In genomic region chr3:18444597-18445420, GRCh38 we compare ENCODE assay signal across 9 cellular contexts. TPM values are rescaled to one million over a fixed set of nuclear protein-coding genes. Genes with fewer than 3 reads are reported as not detected.
DNase-seq lines count a peak whose midpoint lies in the region; ATAC-seq, FAIRE-seq and TF ChIP-seq lines count a peak whose summit lies in the region.
"Had no signal": no experiment of that assay in that cellular context is flagged by ENCODE, and none has a peak within 500 bp of the region (broad histone marks: within the 10 kb centered on the region; RNA-seq: fewer than 3 reads in every experiment).

No MANE protein-coding gene starts in this region.

- peak; percentile 69 for DNase-seq in Daoy (ENCODE audit: low read depth)
- peak; percentile 53 for DNase-seq in T-helper 22 cell (ENCODE audit: low read depth)
- no peak for DNase-seq in GM12878 (ENCODE audit: low read depth, low spot score)
- peak; percentile 91 for DNase-seq in iPS-NIHi11 (ENCODE audit: low spot score)
- peak; percentile 52 to 57 for DNase-seq in stimulated activated CD4-positive, alpha-beta T cell treated with anti-CD3 and anti-CD28 coated beads, Interleukin-12 subunit alpha, Interleukin-12 subunit beta, amount 100 ng/mL, for 24 hours (ENCODE audit: low read depth in 2 of 2)
- DNase-seq in 8988T: no peak

- no peaks in the 10 kb centered on the region; the same call in 2 of the 3 replicates for H3K9me3 ChIP-seq in GM12878 (replicated peaks; ENCODE audit: control insufficient read depth, insufficient read depth, low read length)

- WGBS in GM12878 (ENCODE audit: insufficient coverage, insufficient replicate concordance, low lambda C conversion rate, missing lambda C conversion rate): 6% methylated on average over 45 of the region's 116 CpGs

- H3K36me3 ChIP-seq in KMS-11 (ENCODE audit: insufficient read depth) (no peaks in the 10 kb centered on the region), GM12878 (ENCODE audit: control insufficient read depth in 2 of 2, insufficient read depth in 2 of 2, low read length in 1 of 2) (no peaks in the 10 kb centered on the region)

- RAD21 ChIA-PET in GM12878 (lab: Charles Lee; ENCODE audit: unreplicated experiment): no interaction called here

- TF ChIP-seq CTCF in KMS-11 (conservative IDR thresholded peaks at IDR 0.05; ENCODE audit: low read depth, low read length): no peak
- TF ChIP-seq CTCF in GM12878 (IDR thresholded peaks at IDR 0.05 in 2 of 3, conservative IDR thresholded peaks at IDR 0.05 in 1 of 3; ENCODE audit: control insufficient read depth in 2 of 3, extremely low read depth in 1 of 3, insufficient read depth in 1 of 3, low read depth in 3 of 3, low read length in 3 of 3): peak in 2 of 3 experiments; percentile 9 to 18; a peak in 2 of 6 replicates

- peak; percentile 91 for ATAC-seq in GM21529 (IDR thresholded peaks at IDR 0.05; ENCODE audit: unreplicated experiment)
- ATAC-seq in GM12878: peak; percentile 85

- no peak for FAIRE-seq in GM12878 (lab: Jason Lieb, UNC)
- FAIRE-seq: islet of Langerhans had no signal

- no peak for TF ChIP-seq RAD21 in GM12878 (IDR thresholded peaks at IDR 0.05; ENCODE audit: insufficient read depth, low read depth, low read length)

- H3K4me3 ChIP-seq in KMS-11 (IDR thresholded peaks at IDR 0.05; ENCODE audit: insufficient read depth, low read depth, low read length) (no peak overlapping the region), GM12878 (no peak overlapping the region)

- H3K27ac ChIP-seq in KMS-11 (no peak overlapping the region), GM12878 (ENCODE audit: control insufficient read depth, insufficient read depth) (no peak overlapping the region)

- no TSS peak for BruUV-seq in GM12878 (replicated peaks; lab: Mats Ljungman, UMichigan)

- H3K4me2 ChIP-seq in KMS-11 (peak overlapping the region; percentile 42; the same call in 1 of the 2 replicates), GM12878 (ENCODE audit: control insufficient read depth, insufficient read depth) (peak overlapping the region; percentile 33; the same call in 1 of the 2 replicates)

- POLR2A ChIA-PET in GM12878 (lab: Charles Lee): no interaction called here

- CTCF ChIA-PET in GM12878 (lab: Yijun Ruan, JAX): no interaction called here

- peak overlapping the region; percentile 78 for H2AFZ ChIP-seq in KMS-11 (ENCODE audit: low read depth)
- no peak overlapping the region for H2AFZ ChIP-seq in GM12878 (ENCODE audit: control insufficient read depth, low read depth, low read length)

- in situ Hi-C loops in GM12878 (cut with MboI): no loop called here

- no peaks in the 10 kb centered on the region for H3K4me1 ChIP-seq in KMS-11 (ENCODE audit: low read depth, poor library complexity, severe bottlenecking)
- H3K4me1 ChIP-seq in GM12878 (ENCODE audit: control insufficient read depth, insufficient read depth, low read length): no peaks in the 10 kb centered on the region

- H3K27me3 ChIP-seq in KMS-11 (ENCODE audit: insufficient read depth, low read depth): no peaks in the 10 kb centered on the region
- H3K27me3 ChIP-seq in GM12878 (replicated peaks in 1 of 2; ENCODE audit: control insufficient read depth in 2 of 2, insufficient read depth in 2 of 2, low read length in 1 of 2): peaks cover 13 to 25% of the 10 kb centered on the region in 2 experiments

- no peak for TF ChIP-seq POLR2A in GM12878 (IDR thresholded peaks at IDR 0.05; ENCODE audit: low read depth, low read length)

- no peak overlapping the region for H3K9ac ChIP-seq in KMS-11
- H3K9ac ChIP-seq in GM12878 (ENCODE audit: control insufficient read depth, insufficient read depth, low read length): no peak overlapping the region

- H4K20me1 ChIP-seq in KMS-11 (ENCODE audit: insufficient read depth) (no peaks in the 10 kb centered on the region), GM12878 (ENCODE audit: control insufficient read depth, insufficient read depth) (no peaks in the 10 kb centered on the region)

- intact Hi-C loops in GM12878 (cut with micrococcal nuclease; ENCODE audit: unreplicated experiment): no loop called here

- SMC1A ChIA-PET in GM12878 (lab: Charles Lee; ENCODE audit: uncharacterized antibody, unreplicated experiment): no interaction called here

- H3K79me2 ChIP-seq in KMS-11 (ENCODE audit: insufficient read depth, low read depth) (no peaks in the 10 kb centered on the region), GM12878 (ENCODE audit: control insufficient read depth, insufficient read depth, low read length) (no peaks in the 10 kb centered on the region)

- no peak for TF ChIP-seq EP300 in GM12878 (IDR thresholded peaks at IDR 0.05; ENCODE audit: borderline replicate concordance in 1 of 2, control insufficient read depth in 1 of 2, low read depth in 2 of 2, low read length in 2 of 2)

TF ChIP-seq in GM12878, 131 proteins besides CTCF, POLR2A, EP300 and RAD21:
- TF ChIP-seq SIX5 (IDR thresholded peaks at IDR 0.05; ENCODE audit: low read depth, low read length, severe bottlenecking) (no peak), HDAC2 (IDR thresholded peaks at IDR 0.05) (no peak), SUZ12 (IDR thresholded peaks at IDR 0.05; ENCODE audit: unreplicated experiment) (peak; percentile 58), EZH2 (IDR thresholded peaks at IDR 0.05; ENCODE audit: borderline replicate concordance, control insufficient read depth, low read depth, low read length) (0 out of 2 replicates have a peak, but pooled peaks have one; percentile 86), IRF3 (IDR thresholded peaks at IDR 0.05) (no peak)
TF ChIP-seq in GM12878: peak in this region for 2.

RNA-seq across cellular contexts. Expression of gene SATB1, which starts 19.7 kb away (rescaled TPM):
- 12.6 and 15.4 TPM in 2 replicates for total RNA-seq in Daoy (2014; rRNA removed; shearing (Covaris generic))
- 2.7 and 5.5 TPM in 2 replicates for total RNA-seq in GM12878 (2013; cell fraction: nucleolus; rRNA removed)
- not detected in 2 replicates for total RNA-seq in GM12878 (2014; rRNA removed)
- total RNA-seq in GM12878 (2014; rRNA removed; fragmentation: Illumina TruSeq; extraction: Trizol): 0.04 and 0.18 TPM in 2 replicates
- 0.37 and 0.72 TPM in 2 replicates for total RNA-seq in GM12878 (2021)
- polyA plus RNA-seq in GM12878 (2011; ENCODE audit: low read depth): 0.41 TPM
- 0.29 and 0.33 TPM in 2 replicates for polyA plus RNA-seq in GM12878 (2011; rRNA removed)
- 0.22 and 0.33 TPM in 2 replicates for polyA plus RNA-seq in GM12878 (2011; cell fraction: cytosol; rRNA removed)
- 0.53 and 1.0 TPM in 2 replicates for polyA plus RNA-seq in GM12878 (2011; cell fraction: nucleus; rRNA removed)
- 0.10 and 0.11 TPM in 2 replicates for polyA plus RNA-seq in GM12878 (2012)
- polyA plus RNA-seq in GM12878 (2014; fragmentation: Illumina TruSeq; extraction: Trizol): 0.10 TPM in 1 of 2 replicates, not detected in the other
- polyA plus RNA-seq in GM12878 (2014; fragmentation: Nextera tagmentation; extraction: Ambion mirVana): under 1 TPM in 1 of 2 experiments, not detected in 1; 0.02 TPM
- 0.66 TPM in 1 of 2 replicates, not detected in the other for polyA plus RNA-seq in GM12878 (2014; rRNA removed)
- polyA plus RNA-seq in GM12878 (2016; fragmentation: Nextera tagmentation; extraction: Ambion mirVana): under 1 TPM in 1 of 2 experiments, not detected in 1; 0.01 TPM
- polyA minus RNA-seq in GM12878 (2011; rRNA and poly(A)+ RNA removed): 0.44 and 1.1 TPM in 2 replicates
- not detected in 2 replicates for polyA minus RNA-seq in GM12878 (2011; cell fraction: cytosol; rRNA and poly(A)+ RNA removed)
- polyA minus RNA-seq in GM12878 (2011; cell fraction: nucleus; rRNA and poly(A)+ RNA removed): 0.48 and 1.1 TPM in 2 replicates

Comparison
In these comparisons a context has a peak if more than half of its experiments do, and no peak if none do; other contexts are left out.
1. DNase-seq: peak in Daoy (single experiment), T-helper 22 cell (single experiment), iPS-NIHi11 (single experiment) and stimulated activated CD4-positive, alpha-beta T cell treated with anti-CD3 and anti-CD28 coated beads, Interleukin-12 subunit alpha, Interleukin-12 subunit beta, amount 100 ng/mL, for 24 hours (2 of 2); none in GM12878 (single experiment) and 8988T (single experiment).